In the genomic region with DNA sequence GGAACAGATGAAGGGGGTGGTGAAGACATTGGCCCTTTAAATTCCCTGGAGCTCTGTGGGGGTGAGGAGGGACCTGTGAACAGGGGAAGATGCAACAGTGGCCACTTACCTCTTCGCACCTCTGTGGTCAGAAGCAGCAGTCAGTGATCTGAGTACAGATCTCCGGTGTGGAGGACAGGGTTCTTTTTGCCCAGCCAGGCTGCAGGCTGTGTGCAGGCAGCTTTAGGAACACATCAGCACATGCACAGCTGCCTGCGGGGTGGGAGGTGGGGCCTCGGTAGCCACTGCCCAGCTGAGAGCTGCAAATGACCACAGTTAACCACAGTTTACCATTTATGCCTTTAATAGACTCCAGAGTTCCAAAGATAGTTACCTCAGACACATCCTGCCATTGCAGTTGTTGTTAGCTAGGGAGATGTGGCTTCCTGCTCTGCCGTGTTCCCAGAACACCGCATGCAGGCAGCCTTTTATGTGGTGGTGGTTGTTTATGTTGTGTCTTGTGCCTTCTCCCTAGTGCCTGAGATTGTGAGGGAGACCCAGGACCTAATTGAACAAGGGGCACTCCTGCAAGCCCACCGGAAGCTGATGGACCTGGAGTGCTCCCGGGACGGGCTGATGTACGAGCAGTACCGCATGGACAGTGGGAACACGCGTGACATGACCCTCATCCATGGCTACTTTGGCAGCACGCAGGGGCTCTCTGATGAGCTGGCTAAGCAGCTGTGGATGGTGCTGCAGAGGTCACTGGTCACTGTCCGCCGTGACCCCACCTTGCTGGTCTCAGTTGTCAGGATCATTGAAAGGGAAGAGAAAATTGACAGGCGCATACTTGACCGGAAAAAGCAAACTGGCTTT, we compare ENCODE assay signal across 15 cellular contexts. TPM values are rescaled to one million over a fixed set of nuclear protein-coding genes. Genes with fewer than 3 reads are reported as not detected.
DNase-seq lines count a peak whose midpoint lies in the region; ATAC-seq and TF ChIP-seq lines count a peak whose summit lies in the region.
"Had no signal": no experiment of that assay in that cellular context is flagged by ENCODE, and none has a peak within 500 bp of the region (broad histone marks: within the 10 kb centered on the region; RNA-seq: fewer than 3 reads in every experiment).

No MANE protein-coding gene starts in this region.

- H3K23me2 ChIP-seq in H9 (ENCODE audit: insufficient read length, low read depth, low read length, poor library complexity, severe bottlenecking) = no peaks in the 10 kb centered on the region

- no peak overlapping the region for H2BK20ac ChIP-seq in H9 (ENCODE audit: low read depth, low read length, poor library complexity, severe bottlenecking)

- no peak overlapping the region for H3K4ac ChIP-seq in H9 (ENCODE audit: low read depth, low read length)

- no peak overlapping the region for H3K18ac ChIP-seq in H9 (ENCODE audit: insufficient read length, low read depth, low read length)

- H3K56ac ChIP-seq in H9 (ENCODE audit: insufficient read length, low read depth, low read length) = no peak overlapping the region

- H4K20me1 ChIP-seq in H9 (ENCODE audit: control insufficient read depth, insufficient read depth, insufficient read length) (no peaks in the 10 kb centered on the region), hepatocyte (ENCODE audit: insufficient read depth, poor library complexity, severe bottlenecking) (peaks cover 3% of the 10 kb centered on the region)

- H3T11ph ChIP-seq in H9 (ENCODE audit: low read length) = no peak overlapping the region

- H3K27me3 ChIP-seq in H9 (ENCODE audit: insufficient read depth, low read length) (no peaks in the 10 kb centered on the region), hepatocyte (no peaks in the 10 kb centered on the region)

- H3K79me1 ChIP-seq in H9 (ENCODE audit: insufficient read depth, low read depth, low read length, poor library complexity, severe bottlenecking) = no peaks in the 10 kb centered on the region

- intact Hi-C loops in mucosa of descending colon (cut with DNase I, micrococcal nuclease) = no loop called here

- H4K91ac ChIP-seq in H9 (ENCODE audit: insufficient read length, low read depth, low read length) = no peak overlapping the region

- H3K4me3 ChIP-seq in mucosa of descending colon (no peak overlapping the region), hepatocyte (no peak overlapping the region)

- no peak overlapping the region for H2BK15ac ChIP-seq in H9 (ENCODE audit: low read depth, low read length)

- peaks cover 38% of the 10 kb centered on the region for H3K4me1 Mint-ChIP-seq in T-helper 1 cell treated with Interleukin-12 subunit alpha and Interleukin-12 subunit beta and Interleukin-4 antibody, amounts not matched to agents 30 μg/mL and 1 μg/mL, for 36 hours (ENCODE audit: low read depth)
- peaks cover 13% of the 10 kb centered on the region in 2 experiments for H3K4me1 Mint-ChIP-seq in H9
- H3K4me1 Mint-ChIP-seq: nephron progenitor cell had no signal

- no peak overlapping the region for H2BK5ac ChIP-seq in H9 (ENCODE audit: insufficient read length, low read length)

- H4K8ac ChIP-seq in H9 (replicated peaks; ENCODE audit: insufficient read length, low read depth, low read length) = no peak overlapping the region

- H3K79me2 ChIP-seq in H9 (ENCODE audit: insufficient read depth, low read length) = no peaks in the 10 kb centered on the region
- H3K79me2 ChIP-seq in hepatocyte = peaks cover 56% of the 10 kb centered on the region

- no peak overlapping the region for H2BK120ac ChIP-seq in H9 (ENCODE audit: low read depth, low read length, poor library complexity, severe bottlenecking)

- no peak overlapping the region for H3K27ac ChIP-seq in H9 (ENCODE audit: insufficient read length, low read depth, low read length)
- H3K27ac ChIP-seq in hepatocyte = no peak overlapping the region
- H3K27ac ChIP-seq: 22Rv1 had no signal

- H3K14ac ChIP-seq in H9 (ENCODE audit: insufficient read depth, low read length) = no peak overlapping the region

- no peak for TF ChIP-seq CTCF in H9 (conservative IDR thresholded peaks at IDR 0.05)
- TF ChIP-seq CTCF in mucosa of descending colon (IDR thresholded peaks at IDR 0.05) = no peak
- no peak for TF ChIP-seq CTCF in hepatocyte (IDR thresholded peaks at IDR 0.05; ENCODE audit: poor library complexity)

- H3K36me3 ChIP-seq in mucosa of descending colon (ENCODE audit: low read depth) = peaks cover 13% of the 10 kb centered on the region
- peaks cover 3% of the 10 kb centered on the region for H3K36me3 ChIP-seq in hepatocyte (replicated peaks; ENCODE audit: insufficient read depth, low read depth)

- peak overlapping the region; percentile 62 for H3K4me3 Mint-ChIP-seq in T-helper 1 cell treated with Interleukin-12 subunit alpha and Interleukin-12 subunit beta and Interleukin-4 antibody, amounts not matched to agents 30 μg/mL and 1 μg/mL, for 36 hours
- no peak overlapping the region; a peak in 1 of 5 replicates for H3K4me3 Mint-ChIP-seq in H9
- H3K4me3 Mint-ChIP-seq: nephron progenitor cell had no signal

- H2AK5ac ChIP-seq in H9 (ENCODE audit: insufficient read length, low read length) = no peak overlapping the region

- no peak overlapping the region for H3K23ac ChIP-seq in H9 (ENCODE audit: insufficient read length, low read depth, low read length)

- no peaks in the 10 kb centered on the region; the same call in 1 of the 2 replicates for H3K4me1 ChIP-seq in H9 (ENCODE audit: insufficient read depth, low read length)
- H3K4me1 ChIP-seq in mucosa of descending colon (ENCODE audit: low read depth) = no peaks in the 10 kb centered on the region
- H3K4me1 ChIP-seq in hepatocyte (ENCODE audit: insufficient read depth) = no peaks in the 10 kb centered on the region

- H3K9me3 ChIP-seq in H9 (ENCODE audit: control insufficient read depth, low read depth, low read length) = no peaks in the 10 kb centered on the region
- H3K9me3 ChIP-seq in mucosa of descending colon = peaks cover 6% of the 10 kb centered on the region
- peaks cover 13% of the 10 kb centered on the region for H3K9me3 ChIP-seq in hepatocyte (ENCODE audit: low read depth)

- no CpG with 5 or more reads among the region's 18 CpGs for WGBS in H9 (ENCODE audit: extremely low coverage, insufficient read length, low lambda C conversion rate)
- 96% methylated on average over 18 of the region's 18 CpGs for WGBS in hepatocyte (ENCODE audit: low lambda C conversion rate, missing lambda C conversion rate)

- no peaks in the 10 kb centered on the region for H3K9me2 ChIP-seq in hepatocyte (replicated peaks; ENCODE audit: insufficient read depth)

- H2AFZ ChIP-seq in H9 (ENCODE audit: low read length) (no peak overlapping the region), hepatocyte (no peak overlapping the region)

- H3K27me3 Mint-ChIP-seq in T-helper 1 cell treated with Interleukin-12 subunit alpha and Interleukin-12 subunit beta and Interleukin-4 antibody, amounts not matched to agents 30 μg/mL and 1 μg/mL, for 36 hours (ENCODE audit: low read depth) = no peaks in the 10 kb centered on the region
- no peaks in the 10 kb centered on the region for H3K27me3 Mint-ChIP-seq in H9 (ENCODE audit: low read depth)
- H3K27me3 Mint-ChIP-seq: CD8-positive, alpha-beta memory T cell had no signal

- peak overlapping the region; percentile 87 for H3K27ac Mint-ChIP-seq in T-helper 1 cell treated with Interleukin-12 subunit alpha and Interleukin-12 subunit beta and Interleukin-4 antibody, amounts not matched to agents 30 μg/mL and 1 μg/mL, for 36 hours
- H3K27ac Mint-ChIP-seq in H9 = no peak overlapping the region
- H3K27ac Mint-ChIP-seq in activated naive CD4-positive, alpha-beta T cell treated with anti-CD3 and anti-CD28 coated beads, Interleukin-2, amount 50 U/mL, for 72 hours = peak overlapping the region; percentile 8 to 84
- H3K27ac Mint-ChIP-seq: nephron progenitor cell had no signal

- H3K9me3 Mint-ChIP-seq in T-helper 1 cell treated with Interleukin-12 subunit alpha and Interleukin-12 subunit beta and Interleukin-4 antibody, amounts not matched to agents 30 μg/mL and 1 μg/mL, for 36 hours = peaks cover 35% of the 10 kb centered on the region
- peaks cover 10 to 16% of the 10 kb centered on the region in 2 experiments for H3K9me3 Mint-ChIP-seq in H9
- peaks cover 6 to 16% of the 10 kb centered on the region in 2 donors for H3K9me3 Mint-ChIP-seq in activated naive CD4-positive, alpha-beta T cell treated with anti-CD3 and anti-CD28 coated beads, Interleukin-2, amount 50 U/mL, for 72 hours

- H4K5ac ChIP-seq in H9 (ENCODE audit: insufficient read length, low read depth, low read length) = no peak overlapping the region

- H3K4me2 ChIP-seq in H9 (ENCODE audit: insufficient read depth, insufficient read length, low read length) (no peak overlapping the region), hepatocyte (no peak overlapping the region)

- DNase-seq in T-helper 1 cell (no peak), H9 (peak; percentile 8), mucosa of descending colon (peak in 1 of 3 donors; percentile 17), hepatocyte (ENCODE audit: low spot score) (no peak), GDM1 (lab: John Stamatoyannopoulos, UW) (no peak)
- DNase-seq in activated naive CD4-positive, alpha-beta T cell treated with anti-CD3 and anti-CD28 coated beads, Interleukin-2, amount 50 U/mL, for 72 hours (ENCODE audit: low spot score in 2 of 2) = peak in 1 of 2 donors; percentile 42
- DNase-seq: cerebellar nuclear complex; NCI-H1105; NCI-H2227 treated with DMSO at 0.1 percent for 48 hours; nephron progenitor cell; stimulated activated naive CD4-positive, alpha-beta T cell treated with Interleukin-2 at 50 U/mL for 16 hours had no signal

- H3K9ac ChIP-seq in H9 (ENCODE audit: extremely low read depth, insufficient read length, low read length) = no peak overlapping the region

- peak in 1 of 2 donors; percentile 32 for ATAC-seq in activated naive CD4-positive, alpha-beta T cell treated with anti-CD3 and anti-CD28 coated beads, Interleukin-2, amount 50 U/mL, for 72 hours
- ATAC-seq in mucosa of descending colon (peak; percentile 16), GM21381 (IDR thresholded peaks at IDR 0.05; ENCODE audit: unreplicated experiment) (no peak)

- H3K36me3 Mint-ChIP-seq in T-helper 1 cell treated with Interleukin-12 subunit alpha and Interleukin-12 subunit beta and Interleukin-4 antibody, amounts not matched to agents 30 μg/mL and 1 μg/mL, for 36 hours (ENCODE audit: low read depth) = peaks cover 85% of the 10 kb centered on the region
- peaks cover 61 to 88% (median 82%) of the 10 kb centered on the region in 3 experiments for H3K36me3 Mint-ChIP-seq in H9 (ENCODE audit: insufficient read depth in 1 of 3, low read depth in 3 of 3)
- peaks cover 61 to 74% of the 10 kb centered on the region in 2 donors for H3K36me3 Mint-ChIP-seq in activated naive CD4-positive, alpha-beta T cell treated with anti-CD3 and anti-CD28 coated beads, Interleukin-2, amount 50 U/mL, for 72 hours

- H2BK12ac ChIP-seq in H9 (ENCODE audit: insufficient read length, low read depth, low read length) = no peak overlapping the region

RNA-seq across cellular contexts. Expression of a gene that starts 10.1 kb away (rescaled TPM):
- total RNA-seq in H9 (2021) (36.7 and 37.6 TPM in 2 replicates), mucosa of descending colon (10 to 100 TPM; 67.0 to 89.1 (median 76.8) TPM), hepatocyte (30.9 and 38.3 TPM in 2 replicates)
- 100 to 1,000 TPM in 1 of 2 donors, 10 to 100 TPM in 1; 83.8 to 101 TPM for total RNA-seq in activated naive CD4-positive, alpha-beta T cell treated with anti-CD3 and anti-CD28 coated beads, Interleukin-2, amount 50 U/mL, for 72 hours
- polyA plus RNA-seq in hepatocyte = 36.1 and 45.3 TPM in 2 replicates

Comparison
In these comparisons a context has a peak if more than half of its experiments do, and no peak if none do; other contexts are left out.
1. H3K27ac Mint-ChIP-seq: peak in T-helper 1 cell treated with Interleukin-12 subunit alpha and Interleukin-12 subunit beta and Interleukin-4 antibody, amounts not matched to agents 30 μg/mL and 1 μg/mL, for 36 hours (single experiment) and activated naive CD4-positive, alpha-beta T cell treated with anti-CD3 and anti-CD28 coated beads, Interleukin-2, amount 50 U/mL, for 72 hours (2 of 2); none in H9 (0 of 3).